Comparison of ENCODE assay signal across 25 cellular contexts in genomic region chr1:179807291-179807690, GRCh38.
"Had no signal": no experiment of that assay in that cellular context is flagged by ENCODE, and none has a peak within 500 bp of the region (broad histone marks: within the 10 kb centered on the region; RNA-seq: fewer than 3 reads in every experiment).

No MANE protein-coding gene starts in this region.

- H3K4me1 Mint-ChIP-seq: WTC11 had no signal

- H3K9me3 ChIP-seq: SJSA1 had no signal

- H3K4me2 ChIP-seq: KMS-11 had no signal

- H3K27ac Mint-ChIP-seq: activated CD4-positive, alpha-beta memory T cell treated with anti-CD3 and anti-CD28 coated beads for 36 hours; activated CD4-positive, alpha-beta T cell treated with anti-CD3 and anti-CD28 coated beads, Interleukin-2, amount 10 ng/mL, durations not matched to agents 7 days and 5 days; activated naive CD4-positive, alpha-beta T cell treated with anti-CD3 and anti-CD28 coated beads for 36 hours; activated naive CD8-positive, alpha-beta T cell; brain; T-helper 1 cell treated with Interleukin-12 subunit alpha and Interleukin-12 subunit beta and Interleukin-4 antibody, amounts not matched to agents 30 μg/mL and 1 μg/mL, for 36 hours; WTC11 had no signal

- H3K36me3 Mint-ChIP-seq: activated CD4-positive, alpha-beta memory T cell treated with anti-CD3 and anti-CD28 coated beads for 36 hours; activated naive CD8-positive, alpha-beta T cell; brain; WTC11 had no signal

- H3K4me3 ChIP-seq: cardiac muscle cell, SJSA1 had no signal

- H3K27me3 Mint-ChIP-seq: activated CD4-positive, alpha-beta memory T cell treated with anti-CD3 and anti-CD28 coated beads for 36 hours; activated CD4-positive, alpha-beta T cell treated with anti-CD3 and anti-CD28 coated beads, Interleukin-2, amount 10 ng/mL, durations not matched to agents 7 days and 5 days had no signal

- H3K36me3 ChIP-seq: cardiac muscle cell, SJSA1 had no signal

- ATAC-seq: activated T-cell treated with anti-CD3 and anti-CD28 coated beads, Interleukin-2, amount 50 U/mL, for 4 hours; PC-3; SK-N-SH treated with all-trans-retinoic acid at 6 μM for 48 hours; WTC11 had no signal

- DNase-seq: activated CD4-positive, alpha-beta memory T cell treated with anti-CD3 and anti-CD28 coated beads for 36 hours; activated CD4-positive, alpha-beta T cell treated with anti-CD3 and anti-CD28 coated beads, Interleukin-2, amount 10 ng/mL, durations not matched to agents 7 days and 5 days; activated CD8-positive, alpha-beta memory T cell treated with anti-CD3 and anti-CD28 coated beads for 24 hours; activated naive CD4-positive, alpha-beta T cell treated with anti-CD3 and anti-CD28 coated beads for 36 hours; activated T-cell treated with anti-CD3 and anti-CD28 coated beads, Interleukin-2, amount 50 U/mL, for 4 hours; amygdala; NCI-H1092; NCI-H1417 treated with DMSO at 0.1 percent for 48 hours; NCI-H1694; NCI-H2029; NCI-H2107; NCI-H2171 treated with DMSO at 0.1 percent for 48 hours; NCI-H510A; NCI-H526 treated with DMSO at 0.1 percent for 48 hours; SHP77; SW 1271 had no signal

- H3K9me3 Mint-ChIP-seq: activated CD4-positive, alpha-beta memory T cell treated with anti-CD3 and anti-CD28 coated beads for 36 hours; activated CD4-positive, alpha-beta T cell treated with anti-CD3 and anti-CD28 coated beads, Interleukin-2, amount 10 ng/mL, durations not matched to agents 7 days and 5 days; activated naive CD4-positive, alpha-beta T cell treated with anti-CD3 and anti-CD28 coated beads for 36 hours; activated T-cell treated with anti-CD3 and anti-CD28 coated beads, Interleukin-2, amount 50 U/mL, for 4 hours; T-helper 1 cell treated with Interleukin-12 subunit alpha and Interleukin-12 subunit beta and Interleukin-4 antibody, amounts not matched to agents 30 μg/mL and 1 μg/mL, for 36 hours had no signal

- H3K4me1 ChIP-seq: SJSA1 had no signal

- H3K27ac ChIP-seq: cardiac muscle cell, KMS-11, SJSA1 had no signal

- H3K4me3 Mint-ChIP-seq: activated CD4-positive, alpha-beta memory T cell treated with anti-CD3 and anti-CD28 coated beads for 36 hours; activated CD4-positive, alpha-beta T cell treated with anti-CD3 and anti-CD28 coated beads, Interleukin-2, amount 10 ng/mL, durations not matched to agents 7 days and 5 days; activated naive CD4-positive, alpha-beta T cell treated with anti-CD3 and anti-CD28 coated beads for 36 hours; activated naive CD8-positive, alpha-beta T cell; activated T-cell treated with anti-CD3 and anti-CD28 coated beads, Interleukin-2, amount 50 U/mL, for 4 hours; brain; T-helper 1 cell treated with Interleukin-12 subunit alpha and Interleukin-12 subunit beta and Interleukin-4 antibody, amounts not matched to agents 30 μg/mL and 1 μg/mL, for 36 hours; WTC11 had no signal
